30 cellular contexts compared by ENCODE assay signal in genomic region chr2:30860715-30861114, GRCh38. TPM values are rescaled to one million over a fixed set of nuclear protein-coding genes. Genes with fewer than 3 reads are reported as not detected.
"Had no signal": no experiment of that assay in that cellular context is flagged by ENCODE, and none has a peak within 500 bp of the region (broad histone marks: within the 10 kb centered on the region; RNA-seq: fewer than 3 reads in every experiment).

No MANE protein-coding gene starts in this region.

- H3K4me3 Mint-ChIP-seq: activated CD4-positive, alpha-beta memory T cell treated with anti-CD3 and anti-CD28 coated beads, Interleukin-2, amount 10 ng/mL, durations not matched to agents 7 days and 5 days; activated naive CD4-positive, alpha-beta T cell treated with anti-CD3 and anti-CD28 coated beads, Interleukin-2, amount 50 U/mL, for 24 hours had no signal

- H3K4me1 Mint-ChIP-seq: activated naive CD4-positive, alpha-beta T cell treated with anti-CD3 and anti-CD28 coated beads, Interleukin-2, amount 50 U/mL, for 24 hours had no signal

- H3K9me3 Mint-ChIP-seq: activated CD4-positive, alpha-beta memory T cell treated with anti-CD3 and anti-CD28 coated beads, Interleukin-2, amount 10 ng/mL, durations not matched to agents 7 days and 5 days; activated naive CD4-positive, alpha-beta T cell treated with anti-CD3 and anti-CD28 coated beads, Interleukin-2, amount 50 U/mL, for 24 hours; activated T-helper 2 cell treated with anti-CD3 and anti-CD28 coated beads, Interferon-gamma antibody, Interleukin-2, Interleukin-4, amounts not matched to agents 10 μg/mL and 5 μg/mL and 100 μg/mL, durations not matched to agents 14 hours and 24 hours and 36 hours had no signal

- DNase-seq: activated CD4-positive, alpha-beta memory T cell treated with anti-CD3 and anti-CD28 coated beads, Interleukin-2, amount 10 ng/mL, durations not matched to agents 7 days and 5 days; activated CD4-positive, alpha-beta T cell treated with anti-CD3 and anti-CD28 coated beads for 1 hour; activated CD4-positive, alpha-beta T cell treated with anti-CD3 and anti-CD28 coated beads for 48 hours; activated CD4-positive, CD25-positive, alpha-beta regulatory T cell; activated gamma-delta T cell; activated naive CD4-positive, alpha-beta T cell treated with Interleukin-2 at 50 U/mL for 16 hours; activated T-cell treated with anti-CD3 and anti-CD28 coated beads, Interleukin-2, amount 50 U/mL, for 1 hour; anterior cingulate cortex; cerebellar nuclear complex; MM.1S; NCI-H1092; NCI-H1436 treated with DMSO at 0.1 percent for 48 hours; NCI-H1694 treated with DMSO at 0.1 percent for 48 hours; NCI-H2029; NCI-H345; NCI-H524 treated with DMSO at 0.1 percent for 48 hours; OCI-M1; Right ventricle myocardium superior; SW 1271; T1000; WERI-Rb-1 had no signal

- H3K36me3 Mint-ChIP-seq: activated naive CD4-positive, alpha-beta T cell treated with anti-CD3 and anti-CD28 coated beads, Interleukin-2, amount 50 U/mL, for 24 hours; brain had no signal

- FAIRE-seq: bronchial epithelial cell had no signal

- H3K27ac Mint-ChIP-seq: activated CD4-positive, alpha-beta memory T cell treated with anti-CD3 and anti-CD28 coated beads, Interleukin-2, amount 10 ng/mL, durations not matched to agents 7 days and 5 days; activated naive CD4-positive, alpha-beta T cell treated with anti-CD3 and anti-CD28 coated beads, Interleukin-2, amount 50 U/mL, for 24 hours; activated T-helper 2 cell treated with anti-CD3 and anti-CD28 coated beads, Interferon-gamma antibody, Interleukin-2, Interleukin-4, amounts not matched to agents 10 μg/mL and 5 μg/mL and 100 μg/mL, durations not matched to agents 14 hours and 24 hours and 36 hours had no signal

- H3K36me3 ChIP-seq: WERI-Rb-1 had no signal

- H3K27ac ChIP-seq: WERI-Rb-1 had no signal

- H3K27me3 Mint-ChIP-seq: activated naive CD4-positive, alpha-beta T cell treated with anti-CD3 and anti-CD28 coated beads, Interleukin-2, amount 50 U/mL, for 24 hours had no signal

RNA-seq across cellular contexts. Expression of gene CAPN13, which starts 53.5 kb away (rescaled TPM):
- total RNA-seq: activated CD4-positive, alpha-beta memory T cell treated with anti-CD3 and anti-CD28 coated beads, Interleukin-2, amount 10 ng/mL, durations not matched to agents 7 days and 5 days; activated CD8-positive, alpha-beta memory T cell treated with anti-CD3 and anti-CD28 coated beads for 36 hours; activated T-helper 2 cell treated with anti-CD3 and anti-CD28 coated beads, Interferon-gamma antibody, Interleukin-2, Interleukin-4, amounts not matched to agents 10 μg/mL and 5 μg/mL and 100 μg/mL, durations not matched to agents 14 hours and 24 hours and 36 hours; LHCN-M2; NCI-H460; Right ventricle myocardium superior; T-helper 1 cell treated with Interleukin-12 subunit alpha and Interleukin-12 subunit beta and Interleukin-4 antibody, amounts not matched to agents 30 ng/mL and 1 ng/mL, for 36 hours; T-helper 2 cell treated with Interferon-gamma antibody and Interleukin-4, amounts not matched to agents 100 ng/mL and 5 ng/mL, for 36 hours had no signal
